Comparison of ENCODE assay signal across 8 cellular contexts in genomic region chr3:108221911-108222812, GRCh38. TPM values are rescaled to one million over a fixed set of nuclear protein-coding genes. Genes with fewer than 3 reads are reported as not detected.
DNase-seq lines count a peak whose midpoint lies in the region; ATAC-seq and TF ChIP-seq lines count a peak whose summit lies in the region.

TSS of gene IFT57 (minus strand) at chr3:108222424. CDS start at chr3:108222322, 102 bp downstream.

- peak; percentile 78 for TF ChIP-seq POLR2A in prostate gland (IDR thresholded peaks at IDR 0.05)

- peaks cover 8% of the 10 kb centered on the region for H3K4me1 ChIP-seq in prostate gland (replicated peaks)
- H3K4me1 ChIP-seq in urinary bladder (ENCODE audit: insufficient read depth) = peaks cover 2% of the 10 kb centered on the region

- in situ Hi-C loops in GM13977 (cut with MboI; ENCODE audit: low pct_unique_long_range_greater_than_20kb, low sequenced_read_pairs, unreplicated experiment) = no loop called here

- peak; percentile 92 for DNase-seq in GM13977 (ENCODE audit: low spot score)
- DNase-seq in NCI-H1694 treated with DMSO at 0.1 percent for 48 hours (lab: John Stamatoyannopoulos, UW) = peak; percentile 86
- peak; percentile 85 to 97 (median 93) for DNase-seq in T-helper 2 cell
- DNase-seq in left ventricle myocardium superior = peak; percentile 97
- peak; percentile 98 for DNase-seq in prostate gland (ENCODE audit: low spot score)

- no peaks in the 10 kb centered on the region for H3K36me3 ChIP-seq in prostate gland
- H3K36me3 ChIP-seq in urinary bladder (ENCODE audit: insufficient read depth) = no peaks in the 10 kb centered on the region

- ATAC-seq in HG02885 (IDR thresholded peaks at IDR 0.05; ENCODE audit: poor library complexity, unreplicated experiment) = peak; percentile 91
- peak; percentile 100 for ATAC-seq in left ventricle myocardium superior

- H3K4me3 ChIP-seq in prostate gland = peak within 1 kb of the TSS; percentile 60 to 76
- H3K4me3 ChIP-seq in urinary bladder (ENCODE audit: low read depth, low read length) = peak within 1 kb of the TSS; percentile 60

- no peaks in the 10 kb centered on the region for H3K27me3 ChIP-seq in prostate gland (replicated peaks; ENCODE audit: insufficient read depth)

- TF ChIP-seq CTCF in GM13977 (IDR thresholded peaks at IDR 0.05; ENCODE audit: extremely low read depth, insufficient read depth, missing control alignments) (no peak), prostate gland (IDR thresholded peaks at IDR 0.05) (peak in 1 of 4 experiments; percentile 9)

- intact Hi-C loops in left ventricle myocardium superior (cut with micrococcal nuclease) (no loop called here), prostate gland (cut with DNase I) (loop anchor here (5.0 kb wide), 2 partner anchors 135 to 280 kb away; no protein-coding TSS in a partner anchor)

- H3K9me3 ChIP-seq in prostate gland = no peaks in the 10 kb centered on the region

- 1% methylated on average over 57 of the region's 57 CpGs for WGBS in prostate gland
- WGBS in urinary bladder = under 1% methylated on average over 57 of the region's 57 CpGs

- H3K27ac ChIP-seq in angular gyrus (ENCODE audit: low read depth, low read length) (peak within 1 kb of the TSS; percentile 76), prostate gland (peak within 1 kb of the TSS; percentile 82 to 84), urinary bladder (ENCODE audit: low read depth) (peak within 1 kb of the TSS; percentile 44)

RNA-seq across cellular contexts. Expression of gene IFT57, which starts in this region (rescaled TPM):
- total RNA-seq in left ventricle myocardium superior (17.3 TPM), prostate gland (100 to 1,000 TPM in 1 of 2 donors, 10 to 100 TPM in 1; 88.8 to 163 TPM), urinary bladder (80.1 TPM)
- 33.8 TPM for polyA plus RNA-seq in urinary bladder

Comparison
In these comparisons a context has a peak if more than half of its experiments do, and no peak if none do; other contexts are left out.
1. Peak in every context shown above with its lines: DNase-seq, ATAC-seq, H3K4me3 ChIP-seq and H3K27ac ChIP-seq.